Comparison of ENCODE assay signal across 9 cellular contexts in the genomic region with DNA sequence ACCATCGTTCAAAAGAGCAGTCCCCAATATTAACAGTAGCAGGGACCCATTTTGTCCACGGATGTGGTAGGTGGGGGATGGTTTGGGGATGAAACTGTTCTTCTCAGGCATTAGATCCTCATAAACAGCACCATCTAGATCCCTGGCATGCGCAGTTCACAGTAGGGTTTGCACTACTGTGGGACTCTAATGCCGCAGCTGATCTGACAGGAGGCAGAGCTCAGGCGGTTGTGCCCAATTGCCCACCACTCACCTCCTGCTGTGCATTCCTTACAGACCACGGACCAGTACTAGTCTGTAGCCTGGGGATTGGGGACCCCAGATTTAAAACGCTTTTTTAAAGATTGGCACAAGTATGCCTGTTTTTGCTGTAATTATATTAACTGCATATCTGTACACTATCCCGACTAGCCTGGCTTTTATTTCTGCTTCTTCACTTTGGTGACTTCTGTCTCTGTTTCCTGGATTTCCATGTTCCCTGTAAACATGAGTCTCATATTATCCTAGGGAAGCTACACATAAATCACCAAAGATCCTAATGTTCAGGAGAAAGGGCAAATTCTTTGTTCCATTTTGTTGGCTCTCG.
DNase-seq lines count a peak whose midpoint lies in the region; ATAC-seq and TF ChIP-seq lines count a peak whose summit lies in the region.
"Had no signal": no experiment of that assay in that cellular context is flagged by ENCODE, and none has a peak within 500 bp of the region (broad histone marks: within the 10 kb centered on the region; RNA-seq: fewer than 3 reads in every experiment).

No MANE protein-coding gene starts in this region.

- CTCF ChIA-PET in CD8-positive, alpha-beta T cell (lab: Charles Lee), result no interaction called here

- peak overlapping the region in 4 of 5 donors; percentile 25 to 76 (median 38) for H3K9ac ChIP-seq in subcutaneous abdominal adipose tissue (ENCODE audit: low read length in 5 of 5)

- no peak overlapping the region for H3K4me3 Mint-ChIP-seq in CD8-positive, alpha-beta T cell

- peak overlapping the region; percentile 98 for H3K27ac ChIP-seq in subcutaneous abdominal adipose tissue (ENCODE audit: low read depth, low read length)
- no peak overlapping the region for H3K27ac ChIP-seq in CD8-positive, alpha-beta T cell (ENCODE audit: low read depth, low read length)

- POLR2A ChIA-PET in CD8-positive, alpha-beta T cell (lab: Charles Lee), result no interaction called here

- no peaks in the 10 kb centered on the region for H3K4me1 Mint-ChIP-seq in CD8-positive, alpha-beta T cell (ENCODE audit: low read depth)

- no peaks in the 10 kb centered on the region for H3K27me3 ChIP-seq in subcutaneous abdominal adipose tissue (ENCODE audit: control insufficient read depth in 5 of 5, insufficient read depth in 4 of 5, low read length in 5 of 5)
- peaks cover 5% of the 10 kb centered on the region for H3K27me3 ChIP-seq in CD8-positive, alpha-beta T cell (ENCODE audit: insufficient read depth, low read length)

- peak overlapping the region in 4 of 5 donors; percentile 1 to 36 (median 12) for H3K4me3 ChIP-seq in subcutaneous abdominal adipose tissue (ENCODE audit: low read depth in 1 of 5, low read length in 5 of 5)
- no peak overlapping the region for H3K4me3 ChIP-seq in CD8-positive, alpha-beta T cell (ENCODE audit: low read depth, low read length)
- H3K4me3 ChIP-seq: GM12878 had no signal

- H3K9me3 ChIP-seq in subcutaneous abdominal adipose tissue (ENCODE audit: control insufficient read depth in 5 of 5, low read length in 5 of 5), result no peaks in the 10 kb centered on the region
- no peaks in the 10 kb centered on the region for H3K9me3 ChIP-seq in CD8-positive, alpha-beta T cell (ENCODE audit: low read length)

- no peaks in the 10 kb centered on the region for H3K9me3 Mint-ChIP-seq in CD8-positive, alpha-beta T cell

- H3K27ac Mint-ChIP-seq in CD8-positive, alpha-beta T cell, result no peak overlapping the region

- no peak for TF ChIP-seq CTCF in CD8-positive, alpha-beta T cell (IDR thresholded peaks at IDR 0.05)

- no peaks in the 10 kb centered on the region for H3K36me3 ChIP-seq in subcutaneous abdominal adipose tissue (ENCODE audit: control insufficient read depth in 5 of 5, insufficient read depth in 5 of 5, low read length in 5 of 5)
- H3K36me3 ChIP-seq in CD8-positive, alpha-beta T cell (ENCODE audit: insufficient read depth, low read length), result no peaks in the 10 kb centered on the region

- peaks cover 8% of the 10 kb centered on the region for H3K27me3 Mint-ChIP-seq in CD8-positive, alpha-beta T cell (ENCODE audit: low read depth)

- ATAC-seq in left colon (peak; percentile 11), HG03196 (IDR thresholded peaks at IDR 0.05; ENCODE audit: unreplicated experiment) (no peak)
- ATAC-seq in CD8-positive, alpha-beta T cell, result no peak

- no peaks in the 10 kb centered on the region for H3K36me3 Mint-ChIP-seq in CD8-positive, alpha-beta T cell

- intact Hi-C loops in left colon (cut with DNase I, micrococcal nuclease), result no loop called here
- intact Hi-C loops in CD8-positive, alpha-beta T cell (cut with DNase I, micrococcal nuclease), result no loop called here

- peak; percentile 51 for DNase-seq in HCEC 1CT
- DNase-seq in amniotic epithelial cell (ENCODE audit: low read depth), result peak; percentile 73
- no peak for DNase-seq in left colon
- no peak for DNase-seq in SK-N-DZ (ENCODE audit: low spot score)
- no peak for DNase-seq in CD8-positive, alpha-beta T cell
- no peak for DNase-seq in NCI-H748 (lab: John Stamatoyannopoulos, UW; ENCODE audit: unreplicated experiment)

- peaks cover 15 to 48% (median 39%) of the 10 kb centered on the region in 5 donors for H3K4me1 ChIP-seq in subcutaneous abdominal adipose tissue (ENCODE audit: control insufficient read depth in 5 of 5, insufficient read depth in 5 of 5, low read length in 5 of 5)
- H3K4me1 ChIP-seq in CD8-positive, alpha-beta T cell (ENCODE audit: insufficient read depth, low read length), result no peaks in the 10 kb centered on the region

Comparison
In these comparisons a context has a peak if more than half of its experiments do, and no peak if none do; other contexts are left out.
1. DNase-seq: peak in HCEC 1CT (single experiment) and amniotic epithelial cell (single experiment); none in left colon (0 of 2), SK-N-DZ (single experiment), CD8-positive, alpha-beta T cell (0 of 7) and NCI-H748 (single experiment).